21 cellular contexts compared by ENCODE assay signal in the genomic region with DNA sequence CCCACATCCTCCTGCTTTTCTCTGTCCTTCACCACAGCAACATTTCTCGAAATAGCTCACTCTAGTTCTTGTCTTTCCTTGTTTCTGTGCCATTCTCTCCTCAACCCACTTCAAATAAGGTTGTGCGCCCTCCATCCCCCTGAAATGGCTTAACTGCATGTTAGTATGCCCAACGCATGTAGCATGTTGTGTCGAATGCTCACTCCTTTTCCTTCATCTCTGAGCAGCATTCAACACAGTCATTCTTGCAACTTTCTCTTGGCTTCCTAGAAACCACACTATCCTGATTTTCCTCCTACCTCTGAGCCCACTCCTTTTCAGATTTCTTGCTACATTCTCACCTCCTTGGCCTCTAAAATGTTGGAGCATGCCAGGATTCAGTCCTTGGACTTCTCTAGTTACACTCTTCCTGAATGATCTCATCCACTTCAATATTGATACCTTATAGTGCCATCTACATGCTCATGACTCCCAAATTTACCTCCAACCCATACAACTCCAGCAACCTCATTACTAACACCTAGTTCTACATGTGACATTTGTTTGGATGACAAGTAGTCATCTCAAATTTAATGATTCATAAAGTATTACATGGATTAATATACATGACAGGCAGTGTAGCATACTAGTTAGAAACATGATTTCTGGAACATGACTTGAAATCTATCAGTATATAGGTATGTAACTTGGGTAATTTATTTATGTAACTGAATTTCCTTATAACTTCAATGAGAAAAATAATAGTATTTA. TPM values are rescaled to one million over a fixed set of nuclear protein-coding genes. Genes with fewer than 3 reads are reported as not detected.
DNase-seq lines count a peak whose midpoint lies in the region; ATAC-seq and TF ChIP-seq lines count a peak whose summit lies in the region.
"Had no signal": no experiment of that assay in that cellular context is flagged by ENCODE, and none has a peak within 500 bp of the region (broad histone marks: within the 10 kb centered on the region; RNA-seq: fewer than 3 reads in every experiment).

No MANE protein-coding gene starts in this region.

- BruUV-seq in Calu3 (replicated peaks; lab: Mats Ljungman, UMichigan), result no TSS peak

- intact Hi-C loops in Calu3 (cut with micrococcal nuclease; ENCODE audit: unreplicated experiment), result no loop called here
- intact Hi-C loops in activated CD8-positive, alpha-beta T cell treated with anti-CD3 and anti-CD28 coated beads for 36 hours (cut with micrococcal nuclease), result no loop called here

- H3K4me1 Mint-ChIP-seq in activated CD8-positive, alpha-beta memory T cell treated with anti-CD3 and anti-CD28 coated beads, Interleukin-2, amount 10 ng/mL, durations not matched to agents 7 days and 5 days, result peaks cover 25% of the 10 kb centered on the region
- no peaks in the 10 kb centered on the region for H3K4me1 Mint-ChIP-seq in Calu3 (ENCODE audit: low read depth, unreplicated experiment)
- H3K4me1 Mint-ChIP-seq in activated CD8-positive, alpha-beta T cell treated with anti-CD3 and anti-CD28 coated beads for 36 hours (ENCODE audit: low read depth), result peaks cover 31% of the 10 kb centered on the region
- H3K4me1 Mint-ChIP-seq in naive thymus-derived CD8-positive, alpha-beta T cell, result peaks cover 15 to 38% (median 22%) of the 10 kb centered on the region in 4 donors
- H3K4me1 Mint-ChIP-seq in glutamatergic neuron (ENCODE audit: low read depth, unreplicated experiment), result peaks cover 2% of the 10 kb centered on the region
- H3K4me1 Mint-ChIP-seq: endodermal cell had no signal

- H3K36me3 Mint-ChIP-seq in activated CD8-positive, alpha-beta memory T cell treated with anti-CD3 and anti-CD28 coated beads, Interleukin-2, amount 10 ng/mL, durations not matched to agents 7 days and 5 days, result peaks cover 47% of the 10 kb centered on the region
- peaks cover 47% of the 10 kb centered on the region for H3K36me3 Mint-ChIP-seq in Calu3 (ENCODE audit: insufficient read depth, unreplicated experiment)
- peaks cover 33% of the 10 kb centered on the region for H3K36me3 Mint-ChIP-seq in activated CD8-positive, alpha-beta T cell treated with anti-CD3 and anti-CD28 coated beads for 36 hours (ENCODE audit: low read depth)
- H3K36me3 Mint-ChIP-seq in naive thymus-derived CD8-positive, alpha-beta T cell, result peaks cover 0 to 59% (median 9%) of the 10 kb centered on the region in 3 donors
- peaks cover 4% of the 10 kb centered on the region for H3K36me3 Mint-ChIP-seq in glutamatergic neuron (ENCODE audit: unreplicated experiment)

- CTCF ChIA-PET in activated CD8-positive, alpha-beta memory T cell treated with anti-CD3 and anti-CD28 coated beads, Interleukin-2, amount 10 ng/mL, durations not matched to agents 7 days and 5 days (lab: Charles Lee), result no interaction called here
- CTCF ChIA-PET in Calu3 (lab: Charles Lee), result no interaction called here
- CTCF ChIA-PET in activated CD8-positive, alpha-beta T cell treated with anti-CD3 and anti-CD28 coated beads for 36 hours (lab: Charles Lee), result no interaction called here

- H3K9me3 Mint-ChIP-seq in activated CD8-positive, alpha-beta memory T cell treated with anti-CD3 and anti-CD28 coated beads, Interleukin-2, amount 10 ng/mL, durations not matched to agents 7 days and 5 days (ENCODE audit: low read depth), result no peaks in the 10 kb centered on the region
- H3K9me3 Mint-ChIP-seq in Calu3 (ENCODE audit: low read depth, unreplicated experiment) (no peaks in the 10 kb centered on the region), glutamatergic neuron (ENCODE audit: unreplicated experiment) (peaks cover 3% of the 10 kb centered on the region)
- H3K9me3 Mint-ChIP-seq in activated CD8-positive, alpha-beta T cell treated with anti-CD3 and anti-CD28 coated beads for 36 hours, result no peaks in the 10 kb centered on the region
- no peaks in the 10 kb centered on the region for H3K9me3 Mint-ChIP-seq in naive thymus-derived CD8-positive, alpha-beta T cell

- H3K4me3 Mint-ChIP-seq in activated CD8-positive, alpha-beta memory T cell treated with anti-CD3 and anti-CD28 coated beads, Interleukin-2, amount 10 ng/mL, durations not matched to agents 7 days and 5 days, result no peak overlapping the region
- H3K4me3 Mint-ChIP-seq in Calu3 (ENCODE audit: low read depth, unreplicated experiment), result no peak overlapping the region
- H3K4me3 Mint-ChIP-seq in activated CD8-positive, alpha-beta T cell treated with anti-CD3 and anti-CD28 coated beads for 36 hours, result no peak overlapping the region
- H3K4me3 Mint-ChIP-seq in naive thymus-derived CD8-positive, alpha-beta T cell, result no peak overlapping the region
- H3K4me3 Mint-ChIP-seq in glutamatergic neuron (ENCODE audit: unreplicated experiment), result no peak overlapping the region
- H3K4me3 Mint-ChIP-seq: CD4-positive, alpha-beta memory T cell; endodermal cell had no signal

- TF ChIP-seq CTCF in Calu3 (IDR thresholded peaks at IDR 0.05; ENCODE audit: unreplicated experiment), result no peak
- no peak for TF ChIP-seq CTCF in activated CD8-positive, alpha-beta T cell treated with anti-CD3 and anti-CD28 coated beads for 36 hours (IDR thresholded peaks at IDR 0.05)
- no peak for TF ChIP-seq CTCF in glutamatergic neuron (IDR thresholded peaks at IDR 0.05; ENCODE audit: partially characterized antibody, unreplicated experiment)

- POLR2A ChIA-PET in activated CD8-positive, alpha-beta T cell treated with anti-CD3 and anti-CD28 coated beads for 36 hours (lab: Charles Lee), result interaction anchor here (1.1 kb wide), 1 partner anchor 9 kb away, joined by 3 read pairs; no protein-coding TSS in a partner anchor
- POLR2A ChIA-PET in naive thymus-derived CD8-positive, alpha-beta T cell (lab: Charles Lee), result interaction anchor here (0.8 to 0.9 kb wide), 2 partner anchors 22 to 50 kb away, joined by 3 to 4 read pairs; a partner anchor contains a TSS

- no peak for DNase-seq in activated CD8-positive, alpha-beta memory T cell treated with anti-CD3 and anti-CD28 coated beads, Interleukin-2, amount 10 ng/mL, durations not matched to agents 7 days and 5 days
- no peak for DNase-seq in activated CD8-positive, alpha-beta memory T cell treated with anti-CD3 and anti-CD28 coated beads for 24 hours
- DNase-seq in Calu3, result no peak
- DNase-seq in activated CD8-positive, alpha-beta T cell treated with anti-CD3 and anti-CD28 coated beads for 36 hours, result no peak
- no peak for DNase-seq in naive thymus-derived CD8-positive, alpha-beta T cell
- DNase-seq in glutamatergic neuron, result no peak
- DNase-seq in SK-N-DZ (ENCODE audit: low spot score), result no peak
- DNase-seq: activated CD4-positive, alpha-beta T cell treated with anti-CD3 and anti-CD28 coated beads, Interleukin-2, amount 50 U/mL, for 4 hours; activated effector memory CD4-positive, alpha-beta T cell treated with anti-CD3 and anti-CD28 coated beads, Interleukin-2, amount 50 U/mL, for 16 hours; CD4-positive, alpha-beta memory T cell; endodermal cell; head of caudate nucleus; KBM-7; NCI-H1930; NCI-H446 treated with DMSO at 0.1 percent for 48 hours; RPMI8226; spleen; stimulated activated CD4-positive, alpha-beta T cell treated with anti-CD3 and anti-CD28 coated beads, Interleukin-4, amount 100 ng/mL, for 4 hours; SW 1271 had no signal

- peak overlapping the region; percentile 16 for H3K27ac Mint-ChIP-seq in activated CD8-positive, alpha-beta memory T cell treated with anti-CD3 and anti-CD28 coated beads, Interleukin-2, amount 10 ng/mL, durations not matched to agents 7 days and 5 days
- H3K27ac Mint-ChIP-seq in Calu3 (ENCODE audit: unreplicated experiment), result peak overlapping the region; percentile 21
- peak overlapping the region; percentile 47 for H3K27ac Mint-ChIP-seq in activated CD8-positive, alpha-beta T cell treated with anti-CD3 and anti-CD28 coated beads for 36 hours
- peak overlapping the region in 8 of 10 donors; percentile 4 to 88 (median 60) for H3K27ac Mint-ChIP-seq in naive thymus-derived CD8-positive, alpha-beta T cell
- no peak overlapping the region for H3K27ac Mint-ChIP-seq in glutamatergic neuron (ENCODE audit: unreplicated experiment)
- H3K27ac Mint-ChIP-seq: endodermal cell had no signal

- ATAC-seq in activated CD8-positive, alpha-beta memory T cell treated with anti-CD3 and anti-CD28 coated beads, Interleukin-2, amount 10 ng/mL, durations not matched to agents 7 days and 5 days, result no peak
- peak; percentile 24 for ATAC-seq in activated CD8-positive, alpha-beta T cell treated with anti-CD3 and anti-CD28 coated beads for 36 hours
- ATAC-seq in naive thymus-derived CD8-positive, alpha-beta T cell, result no peak
- ATAC-seq in GM19452 (IDR thresholded peaks at IDR 0.05; ENCODE audit: unreplicated experiment), result no peak
- ATAC-seq: left lobe of liver had no signal

- H3K27me3 Mint-ChIP-seq in activated CD8-positive, alpha-beta memory T cell treated with anti-CD3 and anti-CD28 coated beads, Interleukin-2, amount 10 ng/mL, durations not matched to agents 7 days and 5 days, result no peaks in the 10 kb centered on the region
- H3K27me3 Mint-ChIP-seq in Calu3 (ENCODE audit: unreplicated experiment) (no peaks in the 10 kb centered on the region), glutamatergic neuron (ENCODE audit: unreplicated experiment) (no peaks in the 10 kb centered on the region)
- H3K27me3 Mint-ChIP-seq in activated CD8-positive, alpha-beta T cell treated with anti-CD3 and anti-CD28 coated beads for 36 hours, result no peaks in the 10 kb centered on the region
- H3K27me3 Mint-ChIP-seq in naive thymus-derived CD8-positive, alpha-beta T cell, result no peaks in the 10 kb centered on the region
- H3K27me3 Mint-ChIP-seq: CD4-positive, alpha-beta memory T cell had no signal

RNA-seq across cellular contexts. Expression of a gene that starts 22.3 kb away (rescaled TPM):
- 100 to 1,000 TPM; 247 to 301 TPM for total RNA-seq in activated CD8-positive, alpha-beta memory T cell treated with anti-CD3 and anti-CD28 coated beads, Interleukin-2, amount 10 ng/mL, durations not matched to agents 7 days and 5 days
- total RNA-seq in Calu3 (2022) (225 and 252 TPM in 2 replicates), glutamatergic neuron (ENCODE audit: unreplicated experiment) (246 TPM)
- 100 to 1,000 TPM; 285 TPM for total RNA-seq in activated CD8-positive, alpha-beta T cell treated with anti-CD3 and anti-CD28 coated beads for 36 hours
- total RNA-seq in naive thymus-derived CD8-positive, alpha-beta T cell, result 100 to 1,000 TPM; 261 to 285 TPM
- polyA plus RNA-seq in naive thymus-derived CD8-positive, alpha-beta T cell, result 100 to 1,000 TPM; 160 to 207 (median 169) TPM
- 620 and 752 TPM in 2 replicates for polyA plus RNA-seq in SK-N-DZ (2014; cell fraction: cytosol; rRNA removed)
- 770 and 966 TPM in 2 replicates for polyA plus RNA-seq in SK-N-DZ (2014; cell fraction: nucleus; rRNA removed)
